Comparison of ENCODE assay signal across 8 cellular contexts in genomic region chrX:129522184-129523059, GRCh38. TPM values are rescaled to one million over a fixed set of nuclear protein-coding genes. Genes with fewer than 3 reads are reported as not detected.
A peak's percentile ranks its signal among the peaks of the same experiment; 100 is the strongest.
DNase-seq lines count a peak whose midpoint lies in the region; ATAC-seq and TF ChIP-seq lines count a peak whose summit lies in the region.

No MANE protein-coding gene starts in this region.

- peaks cover 6% of the 10 kb centered on the region for H3K4me1 Mint-ChIP-seq in activated CD8-positive, alpha-beta T cell treated with anti-CD3 and anti-CD28 coated beads, Interleukin-2, amount 10 ng/mL, durations not matched to agents 7 days and 5 days (ENCODE audit: low read depth)
- H3K4me1 Mint-ChIP-seq in naive thymus-derived CD8-positive, alpha-beta T cell: peaks cover 4 to 11% (median 6%) of the 10 kb centered on the region in 4 donors

- peak overlapping the region; percentile 74 for H3K4me3 ChIP-seq in fibroblast of pulmonary artery (replicated peaks; ENCODE audit: low read depth, low read length)

- H3K27ac Mint-ChIP-seq in activated CD8-positive, alpha-beta T cell treated with anti-CD3 and anti-CD28 coated beads, Interleukin-2, amount 10 ng/mL, durations not matched to agents 7 days and 5 days: no peak overlapping the region
- peak overlapping the region in 6 of 10 donors; percentile 45 to 89 (median 74) for H3K27ac Mint-ChIP-seq in naive thymus-derived CD8-positive, alpha-beta T cell

- H3K9me3 Mint-ChIP-seq in activated CD8-positive, alpha-beta T cell treated with anti-CD3 and anti-CD28 coated beads, Interleukin-2, amount 10 ng/mL, durations not matched to agents 7 days and 5 days (ENCODE audit: insufficient read depth): no peaks in the 10 kb centered on the region
- no peaks in the 10 kb centered on the region for H3K9me3 Mint-ChIP-seq in naive thymus-derived CD8-positive, alpha-beta T cell

- H3K4me3 Mint-ChIP-seq in activated CD8-positive, alpha-beta T cell treated with anti-CD3 and anti-CD28 coated beads, Interleukin-2, amount 10 ng/mL, durations not matched to agents 7 days and 5 days: peak overlapping the region; percentile 72
- peak overlapping the region; percentile 81 to 93 (median 86) for H3K4me3 Mint-ChIP-seq in naive thymus-derived CD8-positive, alpha-beta T cell

- H3K27me3 Mint-ChIP-seq in activated CD8-positive, alpha-beta T cell treated with anti-CD3 and anti-CD28 coated beads, Interleukin-2, amount 10 ng/mL, durations not matched to agents 7 days and 5 days (ENCODE audit: low read depth): peaks cover 19% of the 10 kb centered on the region
- H3K27me3 Mint-ChIP-seq in naive thymus-derived CD8-positive, alpha-beta T cell: peaks cover 0 to 2% (median 0%) of the 10 kb centered on the region in 5 donors

- DNase-seq in SHP77 (lab: John Stamatoyannopoulos, UW): peak; percentile 11 to 13
- no peak for DNase-seq in SHP77 treated with DMSO at 0.1 percent for 48 hours (lab: John Stamatoyannopoulos, UW)
- DNase-seq in NCI-H128 (lab: John Stamatoyannopoulos, UW; ENCODE audit: unreplicated experiment): peak; percentile 11
- no peak for DNase-seq in activated CD8-positive, alpha-beta T cell treated with anti-CD3 and anti-CD28 coated beads, Interleukin-2, amount 10 ng/mL, durations not matched to agents 7 days and 5 days
- peak; percentile 54 for DNase-seq in fibroblast of pulmonary artery (ENCODE audit: low read depth)
- peak in 4 of 10 donors; percentile 8 to 22 (median 16) for DNase-seq in naive thymus-derived CD8-positive, alpha-beta T cell
- DNase-seq in RKO (ENCODE audit: low spot score): no peak

- POLR2A ChIA-PET in activated CD8-positive, alpha-beta T cell treated with anti-CD3 and anti-CD28 coated beads, Interleukin-2, amount 10 ng/mL, durations not matched to agents 7 days and 5 days (lab: Charles Lee): no interaction called here
- POLR2A ChIA-PET in naive thymus-derived CD8-positive, alpha-beta T cell (lab: Charles Lee): interaction anchor here (0.7 kb wide), 1 partner anchor 675 kb away, joined by 3 read pairs; no protein-coding TSS in a partner anchor

- no peaks in the 10 kb centered on the region for H3K36me3 Mint-ChIP-seq in activated CD8-positive, alpha-beta T cell treated with anti-CD3 and anti-CD28 coated beads, Interleukin-2, amount 10 ng/mL, durations not matched to agents 7 days and 5 days (ENCODE audit: low read depth)
- no peaks in the 10 kb centered on the region for H3K36me3 Mint-ChIP-seq in naive thymus-derived CD8-positive, alpha-beta T cell

- peak; percentile 49 for ATAC-seq in activated CD8-positive, alpha-beta T cell treated with anti-CD3 and anti-CD28 coated beads, Interleukin-2, amount 10 ng/mL, durations not matched to agents 7 days and 5 days
- peak; percentile 20 to 73 for ATAC-seq in naive thymus-derived CD8-positive, alpha-beta T cell
- no peak for ATAC-seq in GM19397 (IDR thresholded peaks at IDR 0.05; ENCODE audit: unreplicated experiment)

- peak; percentile 23 for TF ChIP-seq CTCF in fibroblast of pulmonary artery (IDR thresholded peaks at IDR 0.05; ENCODE audit: low read length, missing control alignments)

- CTCF ChIA-PET in activated CD8-positive, alpha-beta T cell treated with anti-CD3 and anti-CD28 coated beads, Interleukin-2, amount 10 ng/mL, durations not matched to agents 7 days and 5 days (lab: Charles Lee): no interaction called here

RNA-seq across cellular contexts. Expression of gene SMARCA1, which starts 0.9 kb away (rescaled TPM):
- total RNA-seq in activated CD8-positive, alpha-beta T cell treated with anti-CD3 and anti-CD28 coated beads, Interleukin-2, amount 10 ng/mL, durations not matched to agents 7 days and 5 days: not detected
- 1 to 10 TPM; 1.1 to 1.3 TPM for total RNA-seq in naive thymus-derived CD8-positive, alpha-beta T cell
- 1 to 10 TPM; 1.4 to 2.1 (median 1.4) TPM for polyA plus RNA-seq in naive thymus-derived CD8-positive, alpha-beta T cell

RNA-seq across cellular contexts. Expression of gene OCRL, which starts 17.6 kb away (rescaled TPM):
- 1 to 10 TPM in 1 of 2 experiments, under 1 TPM in 1; 0.90 to 1.0 TPM for total RNA-seq in activated CD8-positive, alpha-beta T cell treated with anti-CD3 and anti-CD28 coated beads, Interleukin-2, amount 10 ng/mL, durations not matched to agents 7 days and 5 days
- total RNA-seq in naive thymus-derived CD8-positive, alpha-beta T cell: 1 to 10 TPM; 3.1 to 3.4 TPM
- under 1 TPM; 0.48 to 0.57 (median 0.50) TPM for polyA plus RNA-seq in naive thymus-derived CD8-positive, alpha-beta T cell

Comparison
In these comparisons a context has a peak if more than half of its experiments do, and no peak if none do; other contexts are left out.
1. DNase-seq: peak in SHP77 (2 of 2), NCI-H128 (single experiment) and fibroblast of pulmonary artery (single experiment); none in SHP77 treated with DMSO at 0.1 percent for 48 hours (single experiment), activated CD8-positive, alpha-beta T cell treated with anti-CD3 and anti-CD28 coated beads, Interleukin-2, amount 10 ng/mL, durations not matched to agents 7 days and 5 days (single experiment) and RKO (single experiment).